25 cellular contexts compared by ENCODE assay signal in genomic region chr1:185309566-185309965, GRCh38. TPM values are rescaled to one million over a fixed set of nuclear protein-coding genes. Genes with fewer than 3 reads are reported as not detected.
A peak's percentile ranks its signal among the peaks of the same experiment; 100 is the strongest.
DNase-seq lines count a peak whose midpoint lies in the region; ATAC-seq and TF ChIP-seq lines count a peak whose summit lies in the region.
"Had no signal": no experiment of that assay in that cellular context is flagged by ENCODE, and none has a peak within 500 bp of the region (broad histone marks: within the 10 kb centered on the region; RNA-seq: fewer than 3 reads in every experiment).

No MANE protein-coding gene starts in this region.

- no peak overlapping the region for H3K4me2 ChIP-seq in IMR-90 (ENCODE audit: low read depth, low read length)
- H3K4me2 ChIP-seq: BLaER1, KMS-11 had no signal

- intact Hi-C loops in A673 (cut with micrococcal nuclease; ENCODE audit: unreplicated experiment) (loop anchor here (10.0 kb wide), 1 partner anchor 1015 kb away; no protein-coding TSS in a partner anchor), IMR-90 (cut with micrococcal nuclease) (no loop called here), body of pancreas (cut with DNase I) (no loop called here)

- H2BK5ac ChIP-seq in IMR-90 (ENCODE audit: low read depth, low read length, poor library complexity, severe bottlenecking) = no peak overlapping the region

- H2AK9ac ChIP-seq in IMR-90 (replicated peaks; ENCODE audit: low read depth, low read length, poor library complexity) = no peak overlapping the region

- H3K4me1 ChIP-seq in A673 (ENCODE audit: insufficient read depth, low read length, poor library complexity, severe bottlenecking) = peaks cover 31% of the 10 kb centered on the region
- H3K4me1 ChIP-seq in IMR-90 (ENCODE audit: control insufficient read depth, insufficient read depth, low read length) = peaks cover 4% of the 10 kb centered on the region
- peaks cover 42% of the 10 kb centered on the region for H3K4me1 ChIP-seq in body of pancreas

- H2BK15ac ChIP-seq in IMR-90 (ENCODE audit: low read depth, low read length) = no peak overlapping the region

- no peak overlapping the region for H3K23ac ChIP-seq in IMR-90 (ENCODE audit: low read depth, low read length)

- H3K27me3 ChIP-seq in A673 (replicated peaks; ENCODE audit: insufficient read depth, low read depth, low read length, poor library complexity) (no peaks in the 10 kb centered on the region), IMR-90 (ENCODE audit: control insufficient read depth, insufficient read depth, low read length) (no peaks in the 10 kb centered on the region), body of pancreas (no peaks in the 10 kb centered on the region), brain microvascular endothelial cell (replicated peaks) (no peaks in the 10 kb centered on the region)
- H3K27me3 ChIP-seq: ascending aorta, BLaER1, tibial artery had no signal

- TF ChIP-seq CTCF in A673 (conservative IDR thresholded peaks at IDR 0.05; ENCODE audit: low read depth, low read length) (no peak), IMR-90 (conservative IDR thresholded peaks at IDR 0.05; ENCODE audit: low read depth, low read length) (no peak), body of pancreas (IDR thresholded peaks at IDR 0.05) (no peak), osteocyte (IDR thresholded peaks at IDR 0.05) (no peak), brain microvascular endothelial cell (IDR thresholded peaks at IDR 0.05; ENCODE audit: low read depth, low read length, missing control alignments) (no peak)

- H3K56ac ChIP-seq in IMR-90 (ENCODE audit: extremely low read depth, insufficient read depth, low read length) = no peak overlapping the region

- H3K9me3 ChIP-seq in A673 (ENCODE audit: low read depth, low read length, poor library complexity, severe bottlenecking) (no peaks in the 10 kb centered on the region), IMR-90 (ENCODE audit: control insufficient read depth, insufficient read depth, low read length) (no peaks in the 10 kb centered on the region), body of pancreas (no peaks in the 10 kb centered on the region)
- H3K9me3 ChIP-seq: ascending aorta, BLaER1, tibial artery had no signal

- peak overlapping the region; percentile 18; the same call in 1 of the 2 replicates for H3K18ac ChIP-seq in IMR-90 (ENCODE audit: low read depth, low read length)

- H3K4me1 Mint-ChIP-seq in osteocyte (ENCODE audit: unreplicated experiment) = peaks cover 47% of the 10 kb centered on the region

- H3K4me3 Mint-ChIP-seq in osteocyte (ENCODE audit: unreplicated experiment) = no peak overlapping the region
- H3K4me3 Mint-ChIP-seq: activated CD8-positive, alpha-beta T cell treated with anti-CD3 and anti-CD28 coated beads for 36 hours; activated naive CD8-positive, alpha-beta T cell; naive B cell had no signal

- POLR2A ChIA-PET in A673 (lab: Charles Lee; ENCODE audit: low non-redundant PET) = interaction anchor here (0.6 kb wide), 1 partner anchor 354 kb away, joined by 5 read pairs; no protein-coding TSS in a partner anchor
- POLR2A ChIA-PET in IMR-90 (lab: Charles Lee; ENCODE audit: unreplicated experiment) = no interaction called here

- H3K9ac ChIP-seq in IMR-90 (ENCODE audit: low read depth, low read length) = no peak overlapping the region
- H3K9ac ChIP-seq: BLaER1, KMS-11 had no signal

- H3K36me3 Mint-ChIP-seq in osteocyte (ENCODE audit: unreplicated experiment) = peaks cover 44% of the 10 kb centered on the region

- no CpG with 5 or more reads among the region's 2 CpGs for WGBS in IMR-90 (ENCODE audit: extremely low coverage in 2 of 2, insufficient read length in 1 of 2), 2 experiments
- WGBS in body of pancreas, 2 donors = 7 to 10% methylated on average over 2 of the region's 2 CpGs

- H3K27me3 Mint-ChIP-seq in osteocyte (ENCODE audit: unreplicated experiment) = no peaks in the 10 kb centered on the region
- H3K27me3 Mint-ChIP-seq: activated CD8-positive, alpha-beta T cell treated with anti-CD3 and anti-CD28 coated beads for 36 hours; activated naive CD8-positive, alpha-beta T cell; naive B cell had no signal

- no peak overlapping the region for H2BK120ac ChIP-seq in IMR-90 (ENCODE audit: low read depth, low read length)

- no TSS peak for BruUV-seq in A673 (replicated peaks; lab: Mats Ljungman, UMichigan)
- no TSS peak for BruUV-seq in IMR-90 (replicated peaks; lab: Mats Ljungman, UMichigan)

- dilution Hi-C loops in IMR-90 (cut with HindIII; ENCODE audit: low sequenced_read_pairs, unreplicated experiment) = no loop called here

- no peak overlapping the region for H4K8ac ChIP-seq in IMR-90 (ENCODE audit: low read depth in 2 of 2, low read length in 2 of 2)

- no peak for ATAC-seq in IMR-90 (ENCODE audit: low read depth)
- ATAC-seq in body of pancreas = no peak
- ATAC-seq: activated CD8-positive, alpha-beta T cell treated with anti-CD3 and anti-CD28 coated beads for 36 hours; HCT116; left lobe of liver had no signal

- no peak overlapping the region for H2AK5ac ChIP-seq in IMR-90 (ENCODE audit: low read depth, low read length)

- peak; percentile 66 for DNase-seq in A673 (ENCODE audit: low spot score)
- DNase-seq in IMR-90 = no peak
- peak in 3 of 4 donors; percentile 9 to 18 (median 18) for DNase-seq in body of pancreas
- DNase-seq in osteocyte (ENCODE audit: extremely low spot score, unreplicated experiment) = no peak
- no peak for DNase-seq in NOMO-1 treated with DMSO at 0.1 percent for 48 hours (lab: John Stamatoyannopoulos, UW; ENCODE audit: unreplicated experiment)
- DNase-seq in brain microvascular endothelial cell = no peak
- no peak for DNase-seq in COLO668 (lab: John Stamatoyannopoulos, UW; ENCODE audit: unreplicated experiment)
- DNase-seq: activated CD4-positive, alpha-beta T cell treated with anti-CD3 and anti-CD28 coated beads for 1 hour; activated CD8-positive, alpha-beta T cell treated with anti-CD3 and anti-CD28 coated beads for 36 hours; activated effector memory CD4-positive, alpha-beta T cell treated with Interleukin-2 at 50 U/mL for 16 hours; DND-41; naive B cell; NCI-H1694 treated with DMSO at 0.1 percent for 48 hours; NCI-H2171 treated with DMSO at 0.1 percent for 48 hours; NCI-H510A treated with DMSO at 0.1 percent for 48 hours; occipital lobe; stimulated activated CD8-positive, alpha-beta memory T cell treated with anti-CD3 and anti-CD28 coated beads, Interleukin-4, amount 100 ng/mL, for 48 hours had no signal

- no peak for TF ChIP-seq RAD21 in IMR-90 (IDR thresholded peaks at IDR 0.05; ENCODE audit: low read length)

- no peak overlapping the region for H2AFZ ChIP-seq in IMR-90 (replicated peaks; ENCODE audit: low read length, poor library complexity)

- H3K9me1 ChIP-seq in IMR-90 (ENCODE audit: insufficient read depth, low read length) = no peaks in the 10 kb centered on the region

- no peak overlapping the region for H4K91ac ChIP-seq in IMR-90 (ENCODE audit: insufficient read depth, low read depth, low read length)

- H4K5ac ChIP-seq in IMR-90 (ENCODE audit: low read depth, low read length) = no peak overlapping the region

- H3K4ac ChIP-seq in IMR-90 (ENCODE audit: low read depth, low read length) = no peak overlapping the region

- in situ Hi-C loops in IMR-90 (cut with MboI; ENCODE audit: low sequenced_read_pairs) (loop anchor here (10.0 kb wide), 1 partner anchor 355 kb away; no protein-coding TSS in a partner anchor), brain microvascular endothelial cell (cut with HindIII; ENCODE audit: low pct_ligation_motif_present, low sequenced_read_pairs) (no loop called here)

- H4K20me1 ChIP-seq in IMR-90 (ENCODE audit: insufficient read depth, low read length) = peaks cover 20% of the 10 kb centered on the region

- CTCF ChIA-PET in A673 (lab: Charles Lee) = no interaction called here
- CTCF ChIA-PET in IMR-90 (lab: Yijun Ruan, JAX) = interaction anchor here (1.0 to 1.1 kb wide), 2 partner anchors 287 to 361 kb away, joined by 3 read pairs; no protein-coding TSS in a partner anchor

- TF ChIP-seq POLR2A in IMR-90 (IDR thresholded peaks at IDR 0.05; ENCODE audit: low read depth, low read length) (no peak), body of pancreas (IDR thresholded peaks at IDR 0.05) (no peak)

- H3K4me3 ChIP-seq in A673 (ENCODE audit: low read depth, low read length, poor library complexity, severe bottlenecking) (no peak overlapping the region), IMR-90 (ENCODE audit: insufficient read depth, low read depth, low read length) (no peak overlapping the region), body of pancreas (no peak overlapping the region), brain microvascular endothelial cell (ENCODE audit: low read depth, low read length) (no peak overlapping the region)
- H3K4me3 ChIP-seq: ascending aorta, BLaER1, skin epidermis, tibial artery had no signal

- no peaks in the 10 kb centered on the region for H3K9me3 Mint-ChIP-seq in osteocyte (ENCODE audit: unreplicated experiment)
- H3K9me3 Mint-ChIP-seq: activated CD8-positive, alpha-beta T cell treated with anti-CD3 and anti-CD28 coated beads for 36 hours; naive B cell had no signal

- H3K27ac Mint-ChIP-seq in osteocyte (ENCODE audit: unreplicated experiment) = peak overlapping the region; percentile 31
- H3K27ac Mint-ChIP-seq: activated CD8-positive, alpha-beta T cell treated with anti-CD3 and anti-CD28 coated beads for 36 hours; activated naive CD8-positive, alpha-beta T cell had no signal

- H3K36me3 ChIP-seq in A673 (ENCODE audit: insufficient read depth, low read length, poor library complexity, severe bottlenecking) (peaks cover 85% of the 10 kb centered on the region), IMR-90 (ENCODE audit: control insufficient read depth, insufficient read depth, low read length) (peaks cover 24% of the 10 kb centered on the region), body of pancreas (replicated peaks in 1 of 2; ENCODE audit: insufficient read depth in 1 of 2, low read depth in 2 of 2) (peaks cover 15 to 34% of the 10 kb centered on the region in 2 donors), brain microvascular endothelial cell (replicated peaks) (peaks cover 53% of the 10 kb centered on the region)

- H3K27ac ChIP-seq in A673 (ENCODE audit: low read depth, low read length, poor library complexity, severe bottlenecking) = no peak overlapping the region
- H3K27ac ChIP-seq in IMR-90 (ENCODE audit: insufficient read depth, low read length) = no peak overlapping the region
- H3K27ac ChIP-seq in body of pancreas = no peak overlapping the region
- H3K27ac ChIP-seq in brain microvascular endothelial cell = no peak overlapping the region
- H3K27ac ChIP-seq: ascending aorta, BLaER1, KMS-11, tibial artery had no signal

- H3K14ac ChIP-seq in IMR-90 (replicated peaks; ENCODE audit: low read depth, low read length) = no peak overlapping the region

- no peak overlapping the region for H2BK20ac ChIP-seq in IMR-90 (ENCODE audit: low read depth, low read length)

- H3K79me1 ChIP-seq in IMR-90 (ENCODE audit: low read depth in 1 of 2, low read length in 2 of 2) = peaks cover 11 to 29% of the 10 kb centered on the region in 2 experiments

TF ChIP-seq in IMR-90, 13 proteins besides CTCF, POLR2A, EP300 and RAD21 (continues in another document):
- TF ChIP-seq RCOR1 (IDR thresholded peaks at IDR 0.05; ENCODE audit: insufficient replicate concordance, low read length) = no peak

RNA-seq across cellular contexts. Expression of gene IVNS1ABP, which starts 7.5 kb away (rescaled TPM):
- total RNA-seq in A673 (2021) (221 and 263 TPM in 2 replicates), IMR-90 (2012; rRNA removed) (26.7 and 41.9 TPM in 2 replicates), body of pancreas (10 to 100 TPM; 33.6 to 43.8 TPM), osteocyte (123 and 130 TPM in 2 replicates)
- 18.3 and 21.8 TPM in 2 replicates for polyA plus RNA-seq in IMR-90 (2012; rRNA removed)
- 3.4 and 5.5 TPM in 2 replicates for polyA plus RNA-seq in IMR-90 (2012; cell fraction: cytosol; rRNA removed)
- polyA plus RNA-seq in IMR-90 (2012; cell fraction: nucleus; rRNA removed; ENCODE audit: low replicate concordance) = 14.2 and 60.5 TPM in 2 replicates

Comparison
In these comparisons a context has a peak if more than half of its experiments do, and no peak if none do; other contexts are left out.
1. DNase-seq: peak in A673 (single experiment) and body of pancreas (3 of 4); none in IMR-90 (single experiment), osteocyte (single experiment), NOMO-1 treated with DMSO at 0.1 percent for 48 hours (single experiment), brain microvascular endothelial cell (single experiment) and COLO668 (single experiment).